ENCODE assay signal across 26 cellular contexts in genomic region chr7:132216847-132217246, GRCh38.
"Had no signal": no experiment of that assay in that cellular context is flagged by ENCODE, and none has a peak within 500 bp of the region (broad histone marks: within the 10 kb centered on the region; RNA-seq: fewer than 3 reads in every experiment).

No MANE protein-coding gene starts in this region.

- H3K27me3 ChIP-seq: colonic mucosa, esophagus squamous epithelium, gastrocnemius medialis, heart left ventricle, hepatocyte, left lung had no signal

- H3K4me1 ChIP-seq: colonic mucosa, gastrocnemius medialis, left lung, lower lobe of right lung had no signal

- H3K36me3 ChIP-seq: colonic mucosa, esophagus squamous epithelium, gastrocnemius medialis, heart left ventricle, left lung, lower lobe of right lung had no signal

- H3K36me3 Mint-ChIP-seq: naive B cell had no signal

- H3K4me3 Mint-ChIP-seq: dendritic cell treated with granulocyte-macrophage colony-stimulating factor and Interleukin-4, amounts not matched to agents 40 ng/mL and 50 ng/mL, for 4 days; effector memory CD8-positive, alpha-beta T cell; endodermal cell; immature natural killer cell; naive B cell had no signal

- H3K27me3 Mint-ChIP-seq: dendritic cell treated with granulocyte-macrophage colony-stimulating factor and Interleukin-4, amounts not matched to agents 40 ng/mL and 50 ng/mL, for 4 days had no signal

- DNase-seq: colonic mucosa; cortex of kidney; effector CD8-positive, alpha-beta T cell; effector memory CD8-positive, alpha-beta T cell; endodermal cell; erythroblast; esophagus squamous epithelium; foreskin fibroblast; foreskin melanocyte; gastrocnemius medialis; heart left ventricle; hypothalamus; immature natural killer cell; islet precursor cell; kidney; kidney glomerular epithelial cell; left lung; left ventricle myocardium superior; lower lobe of right lung; mesenchymal stem cell; mucosa of descending colon; naive B cell had no signal

- H3K27ac ChIP-seq: colonic mucosa, epithelial cell of prostate, esophagus squamous epithelium, gastrocnemius medialis, heart left ventricle, hepatocyte, left lung, lower lobe of right lung had no signal

- H3K9me3 Mint-ChIP-seq: dendritic cell treated with granulocyte-macrophage colony-stimulating factor and Interleukin-4, amounts not matched to agents 40 ng/mL and 50 ng/mL, for 4 days; effector memory CD8-positive, alpha-beta T cell; endodermal cell; immature natural killer cell had no signal

- H3K4me1 Mint-ChIP-seq: immature natural killer cell, naive B cell had no signal

- H3K27ac Mint-ChIP-seq: dendritic cell treated with granulocyte-macrophage colony-stimulating factor and Interleukin-4, amounts not matched to agents 40 ng/mL and 50 ng/mL, for 4 days; effector memory CD8-positive, alpha-beta T cell; endodermal cell; immature natural killer cell had no signal

- H3K9me3 ChIP-seq: colonic mucosa, esophagus squamous epithelium, gastrocnemius medialis, heart left ventricle, left lung, lower lobe of right lung, mucosa of descending colon had no signal

- ATAC-seq: effector memory CD8-positive, alpha-beta T cell; esophagus mucosa; gastrocnemius medialis; heart left ventricle; left lung; left ventricle myocardium superior; lower lobe of right lung; mucosa of descending colon had no signal

- H3K4me3 ChIP-seq: colonic mucosa, esophagus squamous epithelium, gastrocnemius medialis, heart left ventricle, hepatocyte, left lung, lower lobe of right lung, mucosa of descending colon had no signal
